Comparison of ENCODE assay signal across 9 cellular contexts in the genomic region with DNA sequence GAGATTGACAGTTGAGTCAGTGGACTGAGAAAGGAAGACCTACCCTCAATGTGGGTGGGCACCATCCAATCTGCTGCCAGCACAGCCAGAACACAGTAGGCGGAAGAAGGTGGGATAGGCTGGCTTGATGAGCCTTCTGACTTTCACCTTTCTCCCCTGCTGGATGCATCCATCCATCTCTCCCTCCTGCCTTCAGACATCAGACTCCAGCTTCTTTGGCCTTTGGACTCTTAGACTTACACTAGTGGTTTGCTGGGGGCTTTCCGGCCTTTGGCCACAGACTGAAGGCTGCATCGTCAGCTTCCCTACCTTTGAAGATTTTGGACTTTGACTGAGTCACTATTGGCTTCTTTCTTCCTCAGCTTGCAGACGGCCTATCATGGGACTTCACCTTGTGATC.
"Had no signal": no experiment of that assay in that cellular context is flagged by ENCODE, and none has a peak within 500 bp of the region (broad histone marks: within the 10 kb centered on the region; RNA-seq: fewer than 3 reads in every experiment).

No MANE protein-coding gene starts in this region.

- H3K4me3 Mint-ChIP-seq: H9 had no signal

- H3K9ac ChIP-seq: GM23248 had no signal

- FAIRE-seq: H54, K562 had no signal

- H3K4me1 Mint-ChIP-seq: H9 had no signal

- H3K4me3 ChIP-seq: GM23248, K562 had no signal

- ATAC-seq: K562 had no signal

- H3K9me3 Mint-ChIP-seq: H9 had no signal

- H3K27ac ChIP-seq: GM23248, HL-60 had no signal

- H3K27ac Mint-ChIP-seq: H9 had no signal

- DNase-seq: GM23248, GOT3, H9, HCEC 1CT, IMR-90, KG1 had no signal

- H2AFZ ChIP-seq: GM23248 had no signal
